ENCODE assay signal across 9 cellular contexts in the genomic region with DNA sequence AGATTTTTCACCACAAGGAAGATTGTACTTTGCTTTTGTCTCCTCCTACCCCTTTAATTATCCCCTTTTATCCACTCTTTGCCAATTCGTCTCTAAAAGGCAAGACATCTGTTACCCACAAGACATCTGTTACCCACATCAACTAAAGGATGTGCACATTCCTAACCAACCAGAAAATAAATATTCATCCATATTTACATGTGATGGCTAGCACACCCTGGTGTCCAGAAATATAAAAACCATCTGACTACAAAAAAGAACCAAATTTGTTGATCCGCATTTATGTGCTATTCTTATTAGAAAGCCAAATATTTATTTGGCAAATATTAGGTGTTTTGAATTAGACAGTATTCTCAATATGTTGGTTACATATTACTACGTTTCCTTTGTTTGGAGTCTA. TPM values are rescaled to one million over a fixed set of nuclear protein-coding genes. Genes with fewer than 3 reads are reported as not detected.
DNase-seq lines count a peak whose midpoint lies in the region; ATAC-seq and TF ChIP-seq lines count a peak whose summit lies in the region.
"Had no signal": no experiment of that assay in that cellular context is flagged by ENCODE, and none has a peak within 500 bp of the region (broad histone marks: within the 10 kb centered on the region; RNA-seq: fewer than 3 reads in every experiment).

No MANE protein-coding gene starts in this region.

- H3K36me3 ChIP-seq in osteoblast (ENCODE audit: insufficient read depth, low read length) (no peaks in the 10 kb centered on the region), uterus (no peaks in the 10 kb centered on the region), gastroesophageal sphincter (no peaks in the 10 kb centered on the region)

- no peak overlapping the region for H3K4me2 ChIP-seq in osteoblast (ENCODE audit: insufficient read depth, low read length)

- H3K4me3 ChIP-seq in NB4 (ENCODE audit: low read depth, low read length): no peak overlapping the region
- no peak overlapping the region for H3K4me3 ChIP-seq in osteoblast (ENCODE audit: insufficient read depth, low read length)
- no peak overlapping the region for H3K4me3 ChIP-seq in uterus
- no peak overlapping the region for H3K4me3 ChIP-seq in gastroesophageal sphincter
- H3K4me3 ChIP-seq: coronary artery had no signal

- intact Hi-C loops in uterus (cut with DNase I; ENCODE audit: low total_unique reads): no loop called here

- no peaks in the 10 kb centered on the region for H3K79me2 ChIP-seq in osteoblast (ENCODE audit: insufficient read depth, low read length)
- H3K79me2 ChIP-seq: parathyroid adenoma had no signal

- TF ChIP-seq EP300 in gastroesophageal sphincter (IDR thresholded peaks at IDR 0.05): no peak

- ATAC-seq in HG03439 (IDR thresholded peaks at IDR 0.05; ENCODE audit: unreplicated experiment): no peak
- no peak for ATAC-seq in gastroesophageal sphincter

- TF ChIP-seq CTCF in NB4 (IDR thresholded peaks at IDR 0.05; ENCODE audit: low read depth, low read length) (peak; percentile 7), osteoblast (IDR thresholded peaks at IDR 0.05; ENCODE audit: extremely low read depth, low read depth, low read length) (peak; percentile 51), uterus (IDR thresholded peaks at IDR 0.05) (no peak), gastroesophageal sphincter (IDR thresholded peaks at IDR 0.05) (no peak)

- H3K9me3 ChIP-seq in osteoblast (ENCODE audit: low read depth, low read length): no peaks in the 10 kb centered on the region
- H3K9me3 ChIP-seq in uterus: no peaks in the 10 kb centered on the region
- no peaks in the 10 kb centered on the region for H3K9me3 ChIP-seq in gastroesophageal sphincter

- 45 to 50% methylated on average over 3 of the region's 3 CpGs for WGBS in gastroesophageal sphincter (ENCODE audit: low coverage in 1 of 2), 2 donors

- peak overlapping the region; percentile 86 for H3K27ac ChIP-seq in cingulate gyrus (ENCODE audit: low read depth, low read length)
- H3K27ac ChIP-seq in osteoblast (ENCODE audit: low read depth, low read length): no peak overlapping the region
- no peak overlapping the region for H3K27ac ChIP-seq in uterus
- H3K27ac ChIP-seq in gastroesophageal sphincter: no peak overlapping the region
- H3K27ac ChIP-seq: coronary artery, parathyroid adenoma had no signal

- no peak for TF ChIP-seq POLR2A in NB4 (IDR thresholded peaks at IDR 0.05; ENCODE audit: extremely low read depth, insufficient read length)
- no peak for TF ChIP-seq POLR2A in uterus (IDR thresholded peaks at IDR 0.05)
- TF ChIP-seq POLR2A in gastroesophageal sphincter (IDR thresholded peaks at IDR 0.05): no peak

- H4K20me1 ChIP-seq in osteoblast (ENCODE audit: insufficient read depth, low read length): no peaks in the 10 kb centered on the region

- DNase-seq in EH (ENCODE audit: low read depth) (peak; percentile 21), NB4 (ENCODE audit: low read depth) (no peak), osteoblast (ENCODE audit: insufficient read length, low spot score, missing footprints) (no peak), uterus (no peak)

- no peak overlapping the region for H2AFZ ChIP-seq in osteoblast (ENCODE audit: low read length)
- H2AFZ ChIP-seq: parathyroid adenoma had no signal

- H3K4me1 ChIP-seq in osteoblast (ENCODE audit: insufficient read depth, low read length) (no peaks in the 10 kb centered on the region), uterus (no peaks in the 10 kb centered on the region), gastroesophageal sphincter (no peaks in the 10 kb centered on the region)
- H3K4me1 ChIP-seq: parathyroid adenoma had no signal

- H3K27me3 ChIP-seq in osteoblast (ENCODE audit: insufficient read depth, low read length) (peaks cover 28% of the 10 kb centered on the region), uterus (no peaks in the 10 kb centered on the region), gastroesophageal sphincter (peaks cover 13% of the 10 kb centered on the region)

RNA-seq across cellular contexts. Expression of gene ACVR1C, which starts 35.7 kb away (rescaled TPM):
- total RNA-seq in osteoblast (0.29 and 0.36 TPM in 2 replicates), uterus (1 to 10 TPM in 1 of 4 donors, under 1 TPM in 3; 0.51 to 1.2 (median 0.72) TPM), gastroesophageal sphincter (1 to 10 TPM in 2 of 4 donors, under 1 TPM in 2; 0.08 to 1.2 (median 0.69) TPM)

Comparison
In these comparisons a context has a peak if more than half of its experiments do, and no peak if none do; other contexts are left out.
1. CTCF ChIP-seq: peak in NB4 (single experiment) and osteoblast (single experiment); none in uterus (0 of 4) and gastroesophageal sphincter (0 of 4).